ENCODE assay signal across 8 cellular contexts in genomic region chr12:132190012-132190755, GRCh38. TPM values are rescaled to one million over a fixed set of nuclear protein-coding genes. Genes with fewer than 3 reads are reported as not detected.
DNase-seq lines count a peak whose midpoint lies in the region; ATAC-seq and TF ChIP-seq lines count a peak whose summit lies in the region.

No MANE protein-coding gene starts in this region.

- H3K4me2 ChIP-seq in DOHH2 (ENCODE audit: low read length), result peak overlapping the region; percentile 71
- H3K4me2 ChIP-seq in OCI-LY7 (ENCODE audit: low read length), result peak overlapping the region; percentile 41; the same call in 1 of the 2 replicates

- TF ChIP-seq CTCF in DOHH2 (IDR thresholded peaks at IDR 0.05; ENCODE audit: low read depth, low read length, poor library complexity, severe bottlenecking) (no peak), OCI-LY7 (conservative IDR thresholded peaks at IDR 0.05; ENCODE audit: low read length) (no peak), esophagus squamous epithelium (IDR thresholded peaks at IDR 0.05) (no peak), neutrophil (IDR thresholded peaks at IDR 0.05) (no peak)

- DNase-seq in OCI-LY7 (ENCODE audit: low spot score) (no peak), esophagus squamous epithelium (lab: John Stamatoyannopoulos, UW) (no peak), mesenteric fat pad (ENCODE audit: low spot score) (no peak), NCI-H2081 treated with DMSO at 0.1 percent for 48 hours (lab: John Stamatoyannopoulos, UW) (no peak), D341Med (ENCODE audit: low spot score) (no peak)

- H3K4me3 ChIP-seq in DOHH2 (ENCODE audit: low read length), result peak overlapping the region; percentile 67
- H3K4me3 ChIP-seq in OCI-LY7 (ENCODE audit: low read depth, low read length, poor library complexity, severe bottlenecking), result no peak overlapping the region
- H3K4me3 ChIP-seq in esophagus squamous epithelium, result peak overlapping the region; percentile 42 to 74 (median 56)
- peak overlapping the region; percentile 68 to 78 for H3K4me3 ChIP-seq in neutrophil (ENCODE audit: low read depth in 1 of 2, low read length in 1 of 2)

- BruUV-seq in OCI-LY7 (replicated peaks; lab: Mats Ljungman, UMichigan), result no TSS peak

- H3K9me3 ChIP-seq in DOHH2 (ENCODE audit: control insufficient read depth, insufficient read depth, low read length) (peaks cover 14% of the 10 kb centered on the region; the same call in 1 of the 2 replicates), OCI-LY7 (ENCODE audit: low read length) (no peaks in the 10 kb centered on the region), esophagus squamous epithelium (peaks cover 0 to 18% (median 14%) of the 10 kb centered on the region in 3 donors), neutrophil (peaks cover 15% of the 10 kb centered on the region)

- WGBS in esophagus squamous epithelium, 2 donors, result 93% methylated on average over 10 of the region's 59 CpGs; no CpG with 5 or more reads in 1 of the 2 donors

- H3K79me2 ChIP-seq in DOHH2 (ENCODE audit: control insufficient read depth, low read length), result no peaks in the 10 kb centered on the region
- H3K79me2 ChIP-seq in OCI-LY7 (ENCODE audit: insufficient read depth, low read depth, low read length), result no peaks in the 10 kb centered on the region

- H3F3A ChIP-seq in DOHH2 (ENCODE audit: control insufficient read depth, insufficient read depth), result no peaks in the 10 kb centered on the region

- intact Hi-C loops in OCI-LY7 (cut with micrococcal nuclease; ENCODE audit: unreplicated experiment), result no loop called here
- intact Hi-C loops in esophagus squamous epithelium (cut with DNase I), result no loop called here

- no peak for TF ChIP-seq POLR2A in esophagus squamous epithelium (IDR thresholded peaks at IDR 0.05)

- H3K9me2 ChIP-seq in DOHH2 (replicated peaks; ENCODE audit: control insufficient read depth, low read length), result no peaks in the 10 kb centered on the region
- no peaks in the 10 kb centered on the region for H3K9me2 ChIP-seq in OCI-LY7 (ENCODE audit: insufficient read depth, low read length)

- H3K36me3 ChIP-seq in DOHH2 (ENCODE audit: control insufficient read depth, low read length) (no peaks in the 10 kb centered on the region), OCI-LY7 (ENCODE audit: insufficient read depth, low read length) (no peaks in the 10 kb centered on the region), esophagus squamous epithelium (no peaks in the 10 kb centered on the region), neutrophil (no peaks in the 10 kb centered on the region)

- H3K27ac ChIP-seq in DOHH2 (ENCODE audit: low read depth, low read length) (no peak overlapping the region), OCI-LY7 (ENCODE audit: low read depth, low read length, poor library complexity, severe bottlenecking) (no peak overlapping the region), esophagus squamous epithelium (peak overlapping the region; percentile 68 to 86 (median 81)), neutrophil (peak overlapping the region; percentile 82)

- H3K27me3 ChIP-seq in DOHH2 (ENCODE audit: control insufficient read depth, low read length) (peaks cover 19% of the 10 kb centered on the region), esophagus squamous epithelium (peaks cover 0 to 81% (median 0%) of the 10 kb centered on the region in 4 donors), neutrophil (peaks cover 75% of the 10 kb centered on the region)

- ATAC-seq in GM21737 (IDR thresholded peaks at IDR 0.05; ENCODE audit: unreplicated experiment), result peak; percentile 22

- H3K4me1 ChIP-seq in DOHH2 (ENCODE audit: control insufficient read depth, low read length) (peaks cover 14% of the 10 kb centered on the region), OCI-LY7 (ENCODE audit: insufficient read depth, low read length, poor library complexity, severe bottlenecking) (no peaks in the 10 kb centered on the region), esophagus squamous epithelium (peaks cover 14 to 36% (median 15%) of the 10 kb centered on the region in 3 donors), neutrophil (ENCODE audit: control insufficient read depth in 1 of 2, insufficient read depth in 1 of 2, low read depth in 1 of 2, low read length in 1 of 2) (peaks cover 21 to 28% of the 10 kb centered on the region in 2 experiments)

- CTCF ChIA-PET in OCI-LY7 (lab: Charles Lee; ENCODE audit: unreplicated experiment), result no interaction called here

- H2AFZ ChIP-seq in OCI-LY7 (ENCODE audit: low read length), result no peak overlapping the region

- POLR2A ChIA-PET in OCI-LY7 (lab: Charles Lee), result no interaction called here

- H4K20me1 ChIP-seq in DOHH2 (ENCODE audit: control insufficient read depth, insufficient read depth, low read depth, low read length), result no peaks in the 10 kb centered on the region
- H4K20me1 ChIP-seq in OCI-LY7 (ENCODE audit: insufficient read depth, low read length), result no peaks in the 10 kb centered on the region

RNA-seq across cellular contexts. Expression of gene NOC4L, which starts 45.9 kb away (rescaled TPM):
- total RNA-seq in OCI-LY7 (2014; rRNA removed; shearing (Covaris generic)), result 25.0 and 31.0 TPM in 2 replicates
- 43.7 and 47.6 TPM in 2 replicates for total RNA-seq in OCI-LY7 (2022)
- total RNA-seq in esophagus squamous epithelium, result 10 to 100 TPM in 3 of 4 donors, 1 to 10 TPM in 1; 9.6 to 12.1 (median 11.1) TPM
- 14.6 TPM for total RNA-seq in mesenteric fat pad

RNA-seq across cellular contexts. Expression of gene DDX51, which starts 46.1 kb away (rescaled TPM):
- total RNA-seq in OCI-LY7 (2014; rRNA removed; shearing (Covaris generic)), result 46.2 and 47.1 TPM in 2 replicates
- total RNA-seq in OCI-LY7 (2022) (63.1 and 63.5 TPM in 2 replicates), esophagus squamous epithelium (10 to 100 TPM in 2 of 4 donors, 1 to 10 TPM in 2; 8.9 to 15.3 (median 11.0) TPM), mesenteric fat pad (15.1 TPM)

Comparison
In these comparisons a context has a peak if more than half of its experiments do, and no peak if none do; other contexts are left out.
1. H3K27ac ChIP-seq: peak in esophagus squamous epithelium (4 of 4) and neutrophil (single experiment); none in DOHH2 (single experiment) and OCI-LY7 (single experiment).